ENCODE assay signal across 17 cellular contexts in the genomic region with DNA sequence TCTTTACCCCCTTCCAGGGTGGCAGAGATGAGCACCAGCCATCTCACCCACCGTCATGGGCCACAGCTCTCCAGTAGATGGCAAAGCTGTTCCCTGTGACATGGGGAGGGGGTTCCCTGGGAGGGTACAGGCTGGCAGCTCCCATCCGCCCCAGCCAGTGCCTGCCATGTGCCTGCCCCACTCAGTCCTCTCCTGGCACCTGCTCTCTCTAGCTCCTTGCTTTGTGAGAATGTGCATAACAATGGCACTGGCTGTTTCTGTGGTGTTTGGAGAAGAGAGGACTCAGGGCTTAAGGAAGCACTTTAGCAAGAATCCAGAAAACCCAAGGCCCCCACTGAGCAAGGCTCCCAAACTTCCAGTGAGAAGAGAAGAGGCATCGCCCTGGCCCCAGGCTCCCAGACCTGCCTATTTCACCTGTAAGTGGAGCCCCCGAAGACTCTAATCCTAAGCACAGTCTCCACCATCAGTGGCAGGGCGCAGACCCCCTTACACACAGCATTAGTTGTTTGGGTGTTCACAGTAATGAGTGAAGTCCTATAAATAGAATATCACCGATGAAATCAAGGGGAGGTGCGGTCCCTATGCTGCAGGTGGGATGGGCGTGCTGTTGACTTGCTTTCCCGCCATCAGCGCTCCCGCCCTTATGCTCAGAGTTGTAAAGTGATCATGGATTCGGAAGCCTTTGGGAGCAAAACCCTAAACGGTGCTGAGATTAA.
"Had no signal": no experiment of that assay in that cellular context is flagged by ENCODE, and none has a peak within 500 bp of the region (broad histone marks: within the 10 kb centered on the region; RNA-seq: fewer than 3 reads in every experiment).

No MANE protein-coding gene starts in this region.

- H3K4me3 ChIP-seq: hepatocyte, suprapubic skin, tibial nerve had no signal

- DNase-seq: activated CD4-positive, alpha-beta T cell treated with anti-CD3 and anti-CD28 coated beads, Interleukin-2, amount 10 ng/mL, durations not matched to agents 7 days and 5 days; activated CD8-positive, alpha-beta memory T cell treated with anti-CD3 and anti-CD28 coated beads, Interleukin-2, amount 10 ng/mL, durations not matched to agents 7 days and 5 days; activated CD8-positive, alpha-beta T cell treated with anti-CD3 and anti-CD28 coated beads for 36 hours; activated effector memory CD4-positive, alpha-beta T cell treated with anti-CD3 and anti-CD28 coated beads, Interleukin-2, amount 50 U/mL, for 16 hours; activated naive CD4-positive, alpha-beta T cell treated with anti-CD3 and anti-CD28 coated beads, Interleukin-2, amount 10 ng/mL, durations not matched to agents 7 days and 5 days; activated T-cell treated with anti-CD3 and anti-CD28 coated beads for 4 hours; effector CD8-positive, alpha-beta T cell; foreskin melanocyte; glutamatergic neuron; stimulated activated CD4-positive, alpha-beta T cell treated with anti-CD3 and anti-CD28 coated beads, Interleukin-4, amount 100 ng/mL, for 4 hours had no signal

- H3K27ac Mint-ChIP-seq: activated CD4-positive, alpha-beta T cell treated with anti-CD3 and anti-CD28 coated beads, Interleukin-2, amount 10 ng/mL, durations not matched to agents 7 days and 5 days; activated CD8-positive, alpha-beta memory T cell treated with anti-CD3 and anti-CD28 coated beads, Interleukin-2, amount 10 ng/mL, durations not matched to agents 7 days and 5 days; activated CD8-positive, alpha-beta T cell treated with anti-CD3 and anti-CD28 coated beads for 36 hours; activated naive CD4-positive, alpha-beta T cell treated with anti-CD3 and anti-CD28 coated beads, Interleukin-2, amount 10 ng/mL, durations not matched to agents 7 days and 5 days; nephron; stimulated activated naive CD8-positive, alpha-beta T cell treated with anti-CD3 and anti-CD28 coated beads, Interleukin-15, Interleukin-2, amounts not matched to agents 100 ng/mL and 50 ng/mL, for 24 hours had no signal

- H3K4me3 Mint-ChIP-seq: activated CD4-positive, alpha-beta T cell treated with anti-CD3 and anti-CD28 coated beads, Interleukin-2, amount 10 ng/mL, durations not matched to agents 7 days and 5 days; activated CD8-positive, alpha-beta memory T cell treated with anti-CD3 and anti-CD28 coated beads, Interleukin-2, amount 10 ng/mL, durations not matched to agents 7 days and 5 days; activated CD8-positive, alpha-beta T cell treated with anti-CD3 and anti-CD28 coated beads for 36 hours; activated naive CD4-positive, alpha-beta T cell treated with anti-CD3 and anti-CD28 coated beads, Interleukin-2, amount 10 ng/mL, durations not matched to agents 7 days and 5 days; nephron; stimulated activated naive CD8-positive, alpha-beta T cell treated with anti-CD3 and anti-CD28 coated beads, Interleukin-15, Interleukin-2, amounts not matched to agents 100 ng/mL and 50 ng/mL, for 24 hours had no signal

- H3K27me3 Mint-ChIP-seq: activated CD4-positive, alpha-beta T cell treated with anti-CD3 and anti-CD28 coated beads, Interleukin-2, amount 10 ng/mL, durations not matched to agents 7 days and 5 days; activated CD8-positive, alpha-beta memory T cell treated with anti-CD3 and anti-CD28 coated beads, Interleukin-2, amount 10 ng/mL, durations not matched to agents 7 days and 5 days; activated CD8-positive, alpha-beta T cell treated with anti-CD3 and anti-CD28 coated beads for 36 hours; activated naive CD4-positive, alpha-beta T cell treated with anti-CD3 and anti-CD28 coated beads, Interleukin-2, amount 10 ng/mL, durations not matched to agents 7 days and 5 days; stimulated activated naive CD8-positive, alpha-beta T cell treated with anti-CD3 and anti-CD28 coated beads, Interleukin-15, Interleukin-2, amounts not matched to agents 100 ng/mL and 50 ng/mL, for 24 hours had no signal

- FAIRE-seq: islet of Langerhans had no signal

- H2AFZ ChIP-seq: hepatocyte had no signal

- H3K4me1 Mint-ChIP-seq: activated CD4-positive, alpha-beta T cell treated with anti-CD3 and anti-CD28 coated beads, Interleukin-2, amount 10 ng/mL, durations not matched to agents 7 days and 5 days; activated CD8-positive, alpha-beta memory T cell treated with anti-CD3 and anti-CD28 coated beads, Interleukin-2, amount 10 ng/mL, durations not matched to agents 7 days and 5 days; activated naive CD4-positive, alpha-beta T cell treated with anti-CD3 and anti-CD28 coated beads, Interleukin-2, amount 10 ng/mL, durations not matched to agents 7 days and 5 days had no signal

- ATAC-seq: activated CD4-positive, CD25-positive, alpha-beta regulatory T cell treated with anti-CD3 and anti-CD28 coated beads, Interleukin-2, amount 50 U/mL, for 24 hours; activated CD8-positive, alpha-beta memory T cell treated with anti-CD3 and anti-CD28 coated beads, Interleukin-2, amount 10 ng/mL, durations not matched to agents 7 days and 5 days; activated CD8-positive, alpha-beta T cell treated with anti-CD3 and anti-CD28 coated beads for 36 hours had no signal

- H3K9me3 Mint-ChIP-seq: activated CD4-positive, alpha-beta T cell treated with anti-CD3 and anti-CD28 coated beads, Interleukin-2, amount 10 ng/mL, durations not matched to agents 7 days and 5 days; activated CD8-positive, alpha-beta T cell treated with anti-CD3 and anti-CD28 coated beads for 36 hours; activated naive CD4-positive, alpha-beta T cell treated with anti-CD3 and anti-CD28 coated beads, Interleukin-2, amount 10 ng/mL, durations not matched to agents 7 days and 5 days; nephron; stimulated activated naive CD8-positive, alpha-beta T cell treated with anti-CD3 and anti-CD28 coated beads, Interleukin-15, Interleukin-2, amounts not matched to agents 100 ng/mL and 50 ng/mL, for 24 hours had no signal

- H3K27ac ChIP-seq: hepatocyte, suprapubic skin, tibial nerve had no signal

- H3K79me2 ChIP-seq: hepatocyte had no signal

- H3K9me3 ChIP-seq: suprapubic skin, tibial nerve had no signal

- H3K27me3 ChIP-seq: hepatocyte, suprapubic skin, tibial nerve had no signal

- H3K4me2 ChIP-seq: hepatocyte had no signal
